In the genomic region with DNA sequence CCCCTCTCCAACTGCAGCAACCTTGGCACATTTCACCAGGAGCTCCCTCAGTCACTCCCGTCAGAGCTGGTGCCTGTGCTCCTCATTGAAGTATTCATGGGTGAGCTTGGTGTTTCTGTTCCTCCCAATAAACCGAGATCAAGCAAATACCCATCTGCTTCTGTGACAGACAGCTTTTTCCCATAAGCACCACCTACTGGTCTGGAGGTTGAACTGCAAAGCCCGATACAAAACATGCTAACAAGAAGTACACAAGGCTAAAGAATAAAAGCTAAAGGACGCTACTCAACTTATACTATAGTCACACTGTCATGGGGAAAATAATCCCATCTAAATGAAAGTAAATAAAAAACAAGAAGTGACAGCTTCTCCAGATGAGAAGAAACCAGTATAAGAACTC, we compare ENCODE assay signal across 9 cellular contexts.
DNase-seq lines count a peak whose midpoint lies in the region; ATAC-seq and TF ChIP-seq lines count a peak whose summit lies in the region.
"Had no signal": no experiment of that assay in that cellular context is flagged by ENCODE, and none has a peak within 500 bp of the region (broad histone marks: within the 10 kb centered on the region; RNA-seq: fewer than 3 reads in every experiment).

No MANE protein-coding gene starts in this region.

- H3K9ac ChIP-seq in H9 (ENCODE audit: extremely low read depth, insufficient read length, low read length): no peak overlapping the region
- no peak overlapping the region for H3K9ac ChIP-seq in PC-3 (ENCODE audit: low read length)
- no peak overlapping the region for H3K9ac ChIP-seq in mesendoderm (ENCODE audit: low read length)

- H3K23ac ChIP-seq in H9 (ENCODE audit: insufficient read length, low read depth, low read length) (no peak overlapping the region), mesendoderm (ENCODE audit: low read length) (no peak overlapping the region)

- no peak overlapping the region for H3K4me3 Mint-ChIP-seq in H9

- no peak overlapping the region for H2BK120ac ChIP-seq in H9 (ENCODE audit: low read depth, low read length, poor library complexity, severe bottlenecking)
- no peak overlapping the region for H2BK120ac ChIP-seq in mesendoderm (ENCODE audit: low read depth, low read length)

- H4K91ac ChIP-seq in H9 (ENCODE audit: insufficient read length, low read depth, low read length): no peak overlapping the region

- H3K4me3 ChIP-seq in PC-3 (ENCODE audit: low read length) (no peak overlapping the region), mesendoderm (ENCODE audit: low read length) (no peak overlapping the region)
- H3K4me3 ChIP-seq: esophagus muscularis mucosa had no signal

- no peaks in the 10 kb centered on the region for H3K27me3 ChIP-seq in H9 (ENCODE audit: insufficient read depth, low read length)
- H3K27me3 ChIP-seq in PC-3 (ENCODE audit: low read length): peaks cover 11% of the 10 kb centered on the region; the same call in 1 of the 2 replicates
- no peaks in the 10 kb centered on the region for H3K27me3 ChIP-seq in mesendoderm (ENCODE audit: insufficient read depth, low read length, poor library complexity)
- H3K27me3 ChIP-seq: esophagus muscularis mucosa had no signal

- no peak overlapping the region for H4K5ac ChIP-seq in H9 (ENCODE audit: insufficient read length, low read depth, low read length)
- H4K5ac ChIP-seq in mesendoderm (ENCODE audit: low read length): no peak overlapping the region

- intact Hi-C loops in PC-3 (cut with micrococcal nuclease): no loop called here
- intact Hi-C loops in Right ventricle myocardium superior (cut with DNase I): no loop called here

- TF ChIP-seq CTCF in H9 (conservative IDR thresholded peaks at IDR 0.05) (peak; percentile 62), PC-3 (conservative IDR thresholded peaks at IDR 0.05; ENCODE audit: low read depth, low read length) (peak; percentile 58)

- no peaks in the 10 kb centered on the region for H3F3A ChIP-seq in PC-3 (ENCODE audit: low read length, unreplicated experiment)

- H2BK12ac ChIP-seq in H9 (ENCODE audit: insufficient read length, low read depth, low read length): no peak overlapping the region

- no peak overlapping the region for H4K8ac ChIP-seq in H9 (replicated peaks; ENCODE audit: insufficient read length, low read depth, low read length)
- H4K8ac ChIP-seq in mesendoderm (ENCODE audit: low read depth, low read length): no peak overlapping the region

- no peaks in the 10 kb centered on the region for H3K79me2 ChIP-seq in H9 (ENCODE audit: insufficient read depth, low read length)
- no peaks in the 10 kb centered on the region for H3K79me2 ChIP-seq in PC-3 (ENCODE audit: low read length)
- H3K79me2 ChIP-seq in mesendoderm (ENCODE audit: control insufficient read depth, insufficient read depth, low read length): no peaks in the 10 kb centered on the region

- H3K4me1 Mint-ChIP-seq in H9: peaks cover 18 to 21% of the 10 kb centered on the region in 2 experiments

- H3K9me2 ChIP-seq in PC-3 (replicated peaks; ENCODE audit: low read length): no peaks in the 10 kb centered on the region

- no peaks in the 10 kb centered on the region for H3K9me3 ChIP-seq in H9 (ENCODE audit: control insufficient read depth, low read depth, low read length)
- no peaks in the 10 kb centered on the region; the same call in 1 of the 2 replicates for H3K9me3 ChIP-seq in PC-3 (ENCODE audit: low read length)
- H3K9me3 ChIP-seq: esophagus muscularis mucosa had no signal

- CTCF ChIA-PET in PC-3 (lab: Charles Lee): no interaction called here

- peaks cover 6 to 17% (median 13%) of the 10 kb centered on the region in 3 experiments; a peak in 5 of 7 replicates for H3K36me3 Mint-ChIP-seq in H9 (ENCODE audit: insufficient read depth in 1 of 3, low read depth in 3 of 3)

- H2AK5ac ChIP-seq in H9 (ENCODE audit: insufficient read length, low read length) (no peak overlapping the region), mesendoderm (ENCODE audit: low read length) (no peak overlapping the region)

- no peaks in the 10 kb centered on the region for H3K79me1 ChIP-seq in H9 (ENCODE audit: insufficient read depth, low read depth, low read length, poor library complexity, severe bottlenecking)
- no peaks in the 10 kb centered on the region for H3K79me1 ChIP-seq in mesendoderm (ENCODE audit: low read length)

- no peaks in the 10 kb centered on the region for H3K23me2 ChIP-seq in H9 (ENCODE audit: insufficient read length, low read depth, low read length, poor library complexity, severe bottlenecking)

- H2BK20ac ChIP-seq in H9 (ENCODE audit: low read depth, low read length, poor library complexity, severe bottlenecking): no peak overlapping the region

- peaks cover 0 to 5% of the 10 kb centered on the region in 2 experiments; a peak in 2 of 5 replicates for H3K9me3 Mint-ChIP-seq in H9

- H2BK15ac ChIP-seq in H9 (ENCODE audit: low read depth, low read length) (no peak overlapping the region), mesendoderm (replicated peaks; ENCODE audit: low read depth) (no peak overlapping the region)

- H2AFZ ChIP-seq in H9 (ENCODE audit: low read length): no peak overlapping the region
- H2AFZ ChIP-seq in PC-3 (ENCODE audit: low read length): no peak overlapping the region

- BruUV-seq in PC-3 (replicated peaks; lab: Mats Ljungman, UMichigan): no TSS peak

- POLR2A ChIA-PET in PC-3 (lab: Charles Lee; ENCODE audit: unreplicated experiment): no interaction called here

- no peak overlapping the region for H2BK5ac ChIP-seq in H9 (ENCODE audit: insufficient read length, low read length)
- no peak overlapping the region for H2BK5ac ChIP-seq in mesendoderm (ENCODE audit: low read length)

- no peak overlapping the region for H3K18ac ChIP-seq in H9 (ENCODE audit: insufficient read length, low read depth, low read length)
- no peak overlapping the region for H3K18ac ChIP-seq in mesendoderm (ENCODE audit: low read length)

- H3K4me2 ChIP-seq in H9 (ENCODE audit: insufficient read depth, insufficient read length, low read length) (no peak overlapping the region), PC-3 (ENCODE audit: low read length) (no peak overlapping the region), mesendoderm (ENCODE audit: low read length) (no peak overlapping the region)

- ATAC-seq in PC-3 (no peak), GM18858 (IDR thresholded peaks at IDR 0.05; ENCODE audit: unreplicated experiment) (no peak), GM21423 (IDR thresholded peaks at IDR 0.05; ENCODE audit: unreplicated experiment) (no peak), Right ventricle myocardium superior (ENCODE audit: poor library complexity) (no peak)

- DNase-seq in NCI-H1694 treated with DMSO at 0.1 percent for 48 hours (lab: John Stamatoyannopoulos, UW): peak; percentile 4
- no peak for DNase-seq in NCI-H1694 (lab: John Stamatoyannopoulos, UW)
- no peak for DNase-seq in H9
- peak; percentile 7 for DNase-seq in PC-3
- DNase-seq in mesendoderm: peak; percentile 41
- no peak for DNase-seq in Right ventricle myocardium superior

- WGBS in H9 (ENCODE audit: extremely low coverage, insufficient read length, low lambda C conversion rate): no CpG with 5 or more reads among the region's 4 CpGs
- no CpG with 5 or more reads among the region's 4 CpGs for WGBS in mesendoderm (ENCODE audit: extremely low coverage, insufficient coverage, low lambda C conversion rate)

- H3T11ph ChIP-seq in H9 (ENCODE audit: low read length): no peak overlapping the region

- H3K56ac ChIP-seq in H9 (ENCODE audit: insufficient read length, low read depth, low read length): no peak overlapping the region
- H3K56ac ChIP-seq in mesendoderm (ENCODE audit: low read length): no peak overlapping the region

- H3K14ac ChIP-seq in H9 (ENCODE audit: insufficient read depth, low read length): no peak overlapping the region

- H3K36me3 ChIP-seq in PC-3 (ENCODE audit: low read depth, low read length) (no peaks in the 10 kb centered on the region; the same call in 1 of the 2 replicates), mesendoderm (ENCODE audit: control insufficient read depth, insufficient read depth, low read length) (no peaks in the 10 kb centered on the region)
- H3K36me3 ChIP-seq: esophagus muscularis mucosa had no signal

- H3K27ac ChIP-seq in H9 (ENCODE audit: insufficient read length, low read depth, low read length) (no peak overlapping the region), PC-3 (ENCODE audit: low read length) (no peak overlapping the region), mesendoderm (ENCODE audit: low read depth, low read length) (no peak overlapping the region)
- H3K27ac ChIP-seq: esophagus muscularis mucosa had no signal

- H3K27me3 Mint-ChIP-seq in H9 (ENCODE audit: low read depth): no peaks in the 10 kb centered on the region

- H3K4me1 ChIP-seq in H9 (ENCODE audit: insufficient read depth, low read length): no peaks in the 10 kb centered on the region
- H3K4me1 ChIP-seq in PC-3 (ENCODE audit: insufficient read depth, low read length): no peaks in the 10 kb centered on the region
- no peaks in the 10 kb centered on the region for H3K4me1 ChIP-seq in mesendoderm (ENCODE audit: control insufficient read depth, low read depth, low read length)
- H3K4me1 ChIP-seq: esophagus muscularis mucosa had no signal

- H4K20me1 ChIP-seq in H9 (ENCODE audit: control insufficient read depth, insufficient read depth, insufficient read length) (no peaks in the 10 kb centered on the region), PC-3 (ENCODE audit: low read length) (no peaks in the 10 kb centered on the region)

- H3K4ac ChIP-seq in H9 (ENCODE audit: low read depth, low read length): no peak overlapping the region
- no peak overlapping the region for H3K4ac ChIP-seq in mesendoderm (ENCODE audit: low read depth, low read length)

- H3K27ac Mint-ChIP-seq in H9: no peak overlapping the region

Comparison
In these comparisons a context has a peak if more than half of its experiments do, and no peak if none do; other contexts are left out.
1. DNase-seq: peak in NCI-H1694 treated with DMSO at 0.1 percent for 48 hours (single experiment), PC-3 (single experiment) and mesendoderm (single experiment); none in NCI-H1694 (single experiment), H9 (single experiment) and Right ventricle myocardium superior (single experiment).